ENCODE assay signal across 8 cellular contexts in genomic region chr2:105746177-105747080, GRCh38.
DNase-seq lines count a peak whose midpoint lies in the region; ATAC-seq and TF ChIP-seq lines count a peak whose summit lies in the region.

No MANE protein-coding gene starts in this region.

- peak overlapping the region; percentile 93 for H3K4me3 Mint-ChIP-seq in memory B cell

- no peaks in the 10 kb centered on the region for H3K9me3 Mint-ChIP-seq in memory B cell

- H3K4me1 Mint-ChIP-seq in memory B cell = peaks cover 54% of the 10 kb centered on the region

- POLR2A ChIA-PET in AG04449 (lab: Yijun Ruan, JAX) = no interaction called here

- no peaks in the 10 kb centered on the region for H3K27me3 Mint-ChIP-seq in memory B cell

- H3K27ac Mint-ChIP-seq in memory B cell = peak overlapping the region; percentile 98

- no peak for TF ChIP-seq CTCF in AG04449 (IDR thresholded peaks at IDR 0.05; ENCODE audit: insufficient read depth, low read length, missing control alignments)

- DNase-seq in AG04449 (ENCODE audit: low read depth, low spot score) = no peak
- peak; percentile 46 to 84 (median 61) for DNase-seq in activated CD4-positive, CD25-positive, alpha-beta regulatory T cell (lab: John Stamatoyannopoulos, UW)
- DNase-seq in cerebellar cortex (ENCODE audit: low spot score) = peak; percentile 53
- DNase-seq in memory B cell (ENCODE audit: low spot score in 2 of 2) = peak; percentile 43 to 60
- peak; percentile 85 to 87 for DNase-seq in stimulated activated CD8-positive, alpha-beta memory T cell treated with anti-CD3 and anti-CD28 coated beads, Interleukin-15, amount 100 ng/mL, for 48 hours (ENCODE audit: low read depth in 2 of 2)
- no peak for DNase-seq in NCI-H524 (lab: John Stamatoyannopoulos, UW)

- peak; percentile 27 for ATAC-seq in GM19324 (IDR thresholded peaks at IDR 0.05; ENCODE audit: low FRiP score, unreplicated experiment)
- peak; percentile 49 for ATAC-seq in HG03457 (IDR thresholded peaks at IDR 0.05; ENCODE audit: unreplicated experiment)
- peak; percentile 25 for ATAC-seq in memory B cell (ENCODE audit: low read depth)

- peaks cover 11% of the 10 kb centered on the region for H3K36me3 Mint-ChIP-seq in memory B cell

- peak overlapping the region; percentile 69 for H3K4me3 ChIP-seq in AG04449 (ENCODE audit: low read depth, low read length)

- CTCF ChIA-PET in AG04449 (lab: Yijun Ruan, JAX) = interaction anchor here (0.8 to 1.3 kb wide), 3 partner anchors 8 to 12 kb away, joined by 3 to 4 read pairs (median 3); no protein-coding TSS in a partner anchor

Comparison
In these comparisons a context has a peak if more than half of its experiments do, and no peak if none do; other contexts are left out.
1. DNase-seq: peak in activated CD4-positive, CD25-positive, alpha-beta regulatory T cell (4 of 4), cerebellar cortex (single experiment), memory B cell (2 of 2) and stimulated activated CD8-positive, alpha-beta memory T cell treated with anti-CD3 and anti-CD28 coated beads, Interleukin-15, amount 100 ng/mL, for 48 hours (2 of 2); none in AG04449 (single experiment) and NCI-H524 (0 of 2).
2. Peak in every context shown above with its lines, with median percentiles within 50 percentile points of each other: ATAC-seq.